In genomic region chr12:117125769-117126168, GRCh38 we compare ENCODE assay signal across 23 cellular contexts. TPM values are rescaled to one million over a fixed set of nuclear protein-coding genes. Genes with fewer than 3 reads are reported as not detected.
A peak's percentile ranks its signal among the peaks of the same experiment; 100 is the strongest.
DNase-seq lines count a peak whose midpoint lies in the region; ATAC-seq, FAIRE-seq and TF ChIP-seq lines count a peak whose summit lies in the region.
"Had no signal": no experiment of that assay in that cellular context is flagged by ENCODE, and none has a peak within 500 bp of the region (broad histone marks: within the 10 kb centered on the region; RNA-seq: fewer than 3 reads in every experiment).

No MANE protein-coding gene starts in this region.

- peaks cover 25% of the 10 kb centered on the region for H3K9me3 ChIP-seq in mesodermal cell (ENCODE audit: control insufficient read depth, low read length)

- DNase-seq in activated naive CD4-positive, alpha-beta T cell treated with anti-CD3 and anti-CD28 coated beads, Interleukin-2, amount 50 U/mL, for 72 hours (ENCODE audit: low spot score in 2 of 2) = no peak
- DNase-seq in activated naive CD4-positive, alpha-beta T cell treated with anti-CD3 and anti-CD28 coated beads, Interleukin-2, amount 10 ng/mL, durations not matched to agents 7 days and 5 days = no peak
- DNase-seq in urothelium cell line (ENCODE audit: low spot score) = no peak
- no peak for DNase-seq in NCI-H1048 (lab: John Stamatoyannopoulos, UW)
- DNase-seq in H54 (ENCODE audit: insufficient read length, low spot score) = no peak
- DNase-seq in activated CD8-positive, alpha-beta T cell treated with anti-CD3 and anti-CD28 coated beads, Interleukin-2, amount 10 ng/mL, durations not matched to agents 7 days and 5 days = no peak
- DNase-seq: 8988T; CD4-positive, alpha-beta T cell; MM.1S; NCI-H1092; NCI-H1417 treated with DMSO at 0.1 percent for 48 hours; NCI-H187; NCI-H2081 treated with DMSO at 0.1 percent for 48 hours; NCI-H226; NCI-H510A; SHP77; SW 1271 had no signal

- peaks cover 14% of the 10 kb centered on the region for H3K4me1 ChIP-seq in mesodermal cell (ENCODE audit: control insufficient read depth, insufficient read depth, low read length, poor library complexity, severe bottlenecking)

- no peaks in the 10 kb centered on the region for H3K36me3 ChIP-seq in mesodermal cell (ENCODE audit: control insufficient read depth, insufficient read depth, low read length)

- peak overlapping the region; percentile 7 to 31 for H3K27ac Mint-ChIP-seq in activated naive CD4-positive, alpha-beta T cell treated with anti-CD3 and anti-CD28 coated beads, Interleukin-2, amount 50 U/mL, for 72 hours
- no peak overlapping the region for H3K27ac Mint-ChIP-seq in activated naive CD4-positive, alpha-beta T cell treated with anti-CD3 and anti-CD28 coated beads, Interleukin-2, amount 10 ng/mL, durations not matched to agents 7 days and 5 days
- H3K27ac Mint-ChIP-seq in activated CD8-positive, alpha-beta T cell treated with anti-CD3 and anti-CD28 coated beads, Interleukin-2, amount 10 ng/mL, durations not matched to agents 7 days and 5 days = no peak overlapping the region
- H3K27ac Mint-ChIP-seq: CD4-positive, alpha-beta T cell had no signal

- no peaks in the 10 kb centered on the region for H3K4me1 Mint-ChIP-seq in activated naive CD4-positive, alpha-beta T cell treated with anti-CD3 and anti-CD28 coated beads, Interleukin-2, amount 10 ng/mL, durations not matched to agents 7 days and 5 days
- H3K4me1 Mint-ChIP-seq in activated CD8-positive, alpha-beta T cell treated with anti-CD3 and anti-CD28 coated beads, Interleukin-2, amount 10 ng/mL, durations not matched to agents 7 days and 5 days (ENCODE audit: low read depth) = no peaks in the 10 kb centered on the region

- ATAC-seq in activated naive CD4-positive, alpha-beta T cell treated with anti-CD3 and anti-CD28 coated beads, Interleukin-2, amount 50 U/mL, for 72 hours = no peak
- no peak for ATAC-seq in activated CD8-positive, alpha-beta T cell treated with anti-CD3 and anti-CD28 coated beads, Interleukin-2, amount 10 ng/mL, durations not matched to agents 7 days and 5 days
- ATAC-seq: Panc1 had no signal

- POLR2A ChIA-PET in activated CD8-positive, alpha-beta T cell treated with anti-CD3 and anti-CD28 coated beads, Interleukin-2, amount 10 ng/mL, durations not matched to agents 7 days and 5 days (lab: Charles Lee) = no interaction called here

- CTCF ChIA-PET in activated naive CD4-positive, alpha-beta T cell treated with anti-CD3 and anti-CD28 coated beads, Interleukin-2, amount 10 ng/mL, durations not matched to agents 7 days and 5 days (lab: Charles Lee) = no interaction called here
- CTCF ChIA-PET in activated CD8-positive, alpha-beta T cell treated with anti-CD3 and anti-CD28 coated beads, Interleukin-2, amount 10 ng/mL, durations not matched to agents 7 days and 5 days (lab: Charles Lee) = no interaction called here

- FAIRE-seq in urothelium cell line (lab: Jason Lieb, UNC) (peak; percentile 50), H54 (lab: Jason Lieb, UNC) (no peak)
- FAIRE-seq: H1 had no signal

- TF ChIP-seq POLR2A in H54 (IDR thresholded peaks at IDR 0.05; ENCODE audit: low read depth, low read length) = no peak

- peaks cover 10% of the 10 kb centered on the region in 2 donors for H3K9me3 Mint-ChIP-seq in activated naive CD4-positive, alpha-beta T cell treated with anti-CD3 and anti-CD28 coated beads, Interleukin-2, amount 50 U/mL, for 72 hours
- peaks cover 24% of the 10 kb centered on the region for H3K9me3 Mint-ChIP-seq in activated naive CD4-positive, alpha-beta T cell treated with anti-CD3 and anti-CD28 coated beads, Interleukin-2, amount 10 ng/mL, durations not matched to agents 7 days and 5 days
- H3K9me3 Mint-ChIP-seq in activated CD8-positive, alpha-beta T cell treated with anti-CD3 and anti-CD28 coated beads, Interleukin-2, amount 10 ng/mL, durations not matched to agents 7 days and 5 days (ENCODE audit: insufficient read depth) = no peaks in the 10 kb centered on the region
- H3K9me3 Mint-ChIP-seq: CD4-positive, alpha-beta T cell had no signal

- no peak overlapping the region for H3K4me3 Mint-ChIP-seq in activated naive CD4-positive, alpha-beta T cell treated with anti-CD3 and anti-CD28 coated beads, Interleukin-2, amount 10 ng/mL, durations not matched to agents 7 days and 5 days
- no peak overlapping the region for H3K4me3 Mint-ChIP-seq in activated CD8-positive, alpha-beta T cell treated with anti-CD3 and anti-CD28 coated beads, Interleukin-2, amount 10 ng/mL, durations not matched to agents 7 days and 5 days
- H3K4me3 Mint-ChIP-seq: CD4-positive, alpha-beta T cell had no signal

- H3K36me3 Mint-ChIP-seq in activated naive CD4-positive, alpha-beta T cell treated with anti-CD3 and anti-CD28 coated beads, Interleukin-2, amount 50 U/mL, for 72 hours = peaks cover 0 to 7% of the 10 kb centered on the region in 2 donors
- H3K36me3 Mint-ChIP-seq in activated naive CD4-positive, alpha-beta T cell treated with anti-CD3 and anti-CD28 coated beads, Interleukin-2, amount 10 ng/mL, durations not matched to agents 7 days and 5 days = no peaks in the 10 kb centered on the region
- no peaks in the 10 kb centered on the region for H3K36me3 Mint-ChIP-seq in activated CD8-positive, alpha-beta T cell treated with anti-CD3 and anti-CD28 coated beads, Interleukin-2, amount 10 ng/mL, durations not matched to agents 7 days and 5 days (ENCODE audit: low read depth)

- 96 to 99% methylated on average over 7 of the region's 7 CpGs for WGBS in mesodermal cell (ENCODE audit: insufficient coverage in 2 of 2), 2 experiments

- peaks cover 11% of the 10 kb centered on the region for H3K27me3 Mint-ChIP-seq in activated naive CD4-positive, alpha-beta T cell treated with anti-CD3 and anti-CD28 coated beads, Interleukin-2, amount 10 ng/mL, durations not matched to agents 7 days and 5 days
- peaks cover 3% of the 10 kb centered on the region for H3K27me3 Mint-ChIP-seq in activated CD8-positive, alpha-beta T cell treated with anti-CD3 and anti-CD28 coated beads, Interleukin-2, amount 10 ng/mL, durations not matched to agents 7 days and 5 days (ENCODE audit: low read depth)
- H3K27me3 Mint-ChIP-seq: CD4-positive, alpha-beta T cell had no signal

- H3K27ac ChIP-seq in angular gyrus (ENCODE audit: low read depth, low read length) (peak overlapping the region; percentile 37), mesodermal cell (ENCODE audit: low read depth, low read length, severe bottlenecking) (peak overlapping the region; percentile 72)
- H3K27ac ChIP-seq: KMS-11, RWPE1 had no signal

- no peak overlapping the region for H3K4me3 ChIP-seq in mesodermal cell (ENCODE audit: extremely low read depth, insufficient read depth, low read length, poor library complexity, severe bottlenecking)

RNA-seq across cellular contexts. Expression of gene TESC, which starts 26.6 kb away (rescaled TPM):
- total RNA-seq in activated naive CD4-positive, alpha-beta T cell treated with anti-CD3 and anti-CD28 coated beads, Interleukin-2, amount 50 U/mL, for 72 hours = 10 to 100 TPM in 1 of 2 donors, 1 to 10 TPM in 1; 9.0 to 22.7 TPM
- polyA plus RNA-seq in mesodermal cell (2013, experiment 1 of 2) = 4.6 TPM
- 2.5 TPM for polyA plus RNA-seq in mesodermal cell (2013, experiment 2 of 2)
- 100 to 1,000 TPM; 103 to 106 TPM for total RNA-seq in activated CD8-positive, alpha-beta T cell treated with anti-CD3 and anti-CD28 coated beads, Interleukin-2, amount 10 ng/mL, durations not matched to agents 7 days and 5 days

Comparison
In these comparisons a context has a peak if more than half of its experiments do, and no peak if none do; other contexts are left out.
1. H3K27ac Mint-ChIP-seq: peak in activated naive CD4-positive, alpha-beta T cell treated with anti-CD3 and anti-CD28 coated beads, Interleukin-2, amount 50 U/mL, for 72 hours (2 of 2); none in activated naive CD4-positive, alpha-beta T cell treated with anti-CD3 and anti-CD28 coated beads, Interleukin-2, amount 10 ng/mL, durations not matched to agents 7 days and 5 days (single experiment) and activated CD8-positive, alpha-beta T cell treated with anti-CD3 and anti-CD28 coated beads, Interleukin-2, amount 10 ng/mL, durations not matched to agents 7 days and 5 days (single experiment).
2. RNA of gene TESC, which starts 26.6 kb away (total RNA-seq): 103 to 106 TPM in activated CD8-positive, alpha-beta T cell treated with anti-CD3 and anti-CD28 coated beads, Interleukin-2, amount 10 ng/mL, durations not matched to agents 7 days and 5 days; 9.0 to 22.7 TPM in activated naive CD4-positive, alpha-beta T cell treated with anti-CD3 and anti-CD28 coated beads, Interleukin-2, amount 50 U/mL, for 72 hours; every median in the first group is over 4 times any median in the second.